1 cellular context compared by ENCODE assay signal in the genomic region with DNA sequence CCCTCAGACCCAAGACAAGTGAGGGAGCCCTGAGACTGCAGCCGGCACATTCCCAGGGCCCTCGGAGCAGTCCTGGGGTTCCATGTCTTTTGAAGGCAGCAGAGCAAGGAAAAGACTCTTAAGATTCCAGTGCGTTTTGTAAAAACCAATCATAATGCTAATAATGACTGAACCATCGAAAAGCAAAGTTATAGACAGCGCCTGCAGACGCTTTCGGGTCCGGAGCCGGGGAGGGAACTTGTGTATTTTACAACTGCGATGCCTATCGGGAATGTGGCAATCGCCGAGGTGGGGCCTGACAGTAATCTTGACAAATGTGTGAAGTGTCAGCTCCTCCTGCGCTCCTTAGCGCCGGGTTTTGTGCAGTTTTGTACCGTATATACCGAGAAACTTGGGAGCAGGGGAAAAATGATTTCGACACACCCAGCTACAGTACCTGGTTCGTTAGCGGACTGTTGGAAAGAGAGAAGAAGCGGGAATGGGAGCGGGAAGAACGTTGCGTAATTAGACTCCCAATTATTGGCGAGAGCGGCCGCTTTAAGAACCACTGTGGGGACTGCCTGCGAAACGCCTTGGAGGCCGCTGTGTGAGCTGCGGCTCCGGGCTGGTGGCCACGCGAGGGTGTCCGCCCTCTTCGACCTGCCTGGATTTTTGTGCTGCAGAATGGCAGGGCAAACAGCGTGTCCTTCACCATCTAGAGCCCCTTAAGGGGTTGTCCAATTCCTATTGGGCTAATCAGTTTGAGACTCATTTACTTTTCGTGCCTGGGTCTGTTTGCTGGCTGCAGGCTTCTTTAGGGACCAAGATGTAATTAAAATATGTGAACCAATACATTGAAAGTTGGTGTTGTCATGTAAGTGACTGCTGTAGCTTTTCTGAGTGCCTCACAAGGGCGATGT.
TF ChIP-seq lines count a peak whose summit lies in the region.

No MANE protein-coding gene starts in this region.

TF ChIP-seq in HepG2, 621 proteins besides CTCF, POLR2A, EP300 and RAD21 (continued from another document and continues in another):
- TF ChIP-seq, protein P1, sequence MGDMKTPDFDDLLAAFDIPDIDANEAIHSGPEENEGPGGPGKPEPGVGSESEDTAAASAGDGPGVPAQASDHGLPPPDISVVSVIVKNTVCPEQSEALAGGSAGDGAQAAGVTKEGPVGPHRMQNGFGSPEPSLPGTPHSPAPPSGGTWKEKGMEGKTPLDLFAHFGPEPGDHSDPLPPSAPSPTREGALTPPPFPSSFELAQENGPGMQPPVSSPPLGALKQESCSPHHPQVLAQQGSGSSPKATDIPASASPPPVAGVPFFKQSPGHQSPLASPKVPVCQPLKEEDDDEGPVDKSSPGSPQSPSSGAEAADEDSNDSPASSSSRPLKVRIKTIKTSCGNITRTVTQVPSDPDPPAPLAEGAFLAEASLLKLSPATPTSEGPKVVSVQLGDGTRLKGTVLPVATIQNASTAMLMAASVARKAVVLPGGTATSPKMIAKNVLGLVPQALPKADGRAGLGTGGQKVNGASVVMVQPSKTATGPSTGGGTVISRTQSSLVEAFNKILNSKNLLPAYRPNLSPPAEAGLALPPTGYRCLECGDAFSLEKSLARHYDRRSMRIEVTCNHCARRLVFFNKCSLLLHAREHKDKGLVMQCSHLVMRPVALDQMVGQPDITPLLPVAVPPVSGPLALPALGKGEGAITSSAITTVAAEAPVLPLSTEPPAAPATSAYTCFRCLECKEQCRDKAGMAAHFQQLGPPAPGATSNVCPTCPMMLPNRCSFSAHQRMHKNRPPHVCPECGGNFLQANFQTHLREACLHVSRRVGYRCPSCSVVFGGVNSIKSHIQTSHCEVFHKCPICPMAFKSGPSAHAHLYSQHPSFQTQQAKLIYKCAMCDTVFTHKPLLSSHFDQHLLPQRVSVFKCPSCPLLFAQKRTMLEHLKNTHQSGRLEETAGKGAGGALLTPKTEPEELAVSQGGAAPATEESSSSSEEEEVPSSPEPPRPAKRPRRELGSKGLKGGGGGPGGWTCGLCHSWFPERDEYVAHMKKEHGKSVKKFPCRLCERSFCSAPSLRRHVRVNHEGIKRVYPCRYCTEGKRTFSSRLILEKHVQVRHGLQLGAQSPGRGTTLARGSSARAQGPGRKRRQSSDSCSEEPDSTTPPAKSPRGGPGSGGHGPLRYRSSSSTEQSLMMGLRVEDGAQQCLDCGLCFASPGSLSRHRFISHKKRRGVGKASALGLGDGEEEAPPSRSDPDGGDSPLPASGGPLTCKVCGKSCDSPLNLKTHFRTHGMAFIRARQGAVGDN (CRISPR knock-in tag; IDR thresholded peaks at IDR 0.05): peak; percentile 74
- TF ChIP-seq NR2C2 (CRISPR knock-in tag; IDR thresholded peaks at IDR 0.05; ENCODE audit: borderline replicate concordance) (no peak; the same call in 1 of the 2 replicates), MZF1 (CRISPR knock-in tag; IDR thresholded peaks at IDR 0.05; ENCODE audit: borderline replicate concordance) (no peak), KDM5A (IDR thresholded peaks at IDR 0.05; ENCODE audit: borderline replicate concordance, low read length) (peak; percentile 55; the same call in 1 of the 2 replicates), POLR2AphosphoS5 (IDR thresholded peaks at IDR 0.05; ENCODE audit: low read depth, low read length) (no peak), DMAP1 (CRISPR knock-in tag; IDR thresholded peaks at IDR 0.05) (peak; percentile 60; the same call in 1 of the 2 replicates), AKAP8 (CRISPR knock-in tag; IDR thresholded peaks at IDR 0.05) (0 out of 2 replicates have a peak, but pooled peaks have one; percentile 39), NFRKB (IDR thresholded peaks at IDR 0.05) (no peak), SP2 (CRISPR knock-in tag; IDR thresholded peaks at IDR 0.05) (0 out of 2 replicates have a peak, but pooled peaks have one; percentile 24), SRY (CRISPR knock-in tag; IDR thresholded peaks at IDR 0.05) (peak; percentile 62; the same call in 1 of the 2 replicates), BRCA1 (CRISPR knock-in tag; IDR thresholded peaks at IDR 0.05) (peak; percentile 23; the same call in 1 of the 2 replicates), NKX3-1 (CRISPR knock-in tag; IDR thresholded peaks at IDR 0.05) (peak; percentile 36; the same call in 1 of the 2 replicates), ERF (CRISPR knock-in tag; IDR thresholded peaks at IDR 0.05) (peak; percentile 18; the same call in 1 of the 2 replicates), ZNF562 (CRISPR knock-in tag; IDR thresholded peaks at IDR 0.05; ENCODE audit: borderline replicate concordance) (no peak), ZSCAN9 (CRISPR knock-in tag; IDR thresholded peaks at IDR 0.05; ENCODE audit: borderline replicate concordance) (peak; percentile 50; the same call in 1 of the 2 replicates)
- TF ChIP-seq, protein P2, sequence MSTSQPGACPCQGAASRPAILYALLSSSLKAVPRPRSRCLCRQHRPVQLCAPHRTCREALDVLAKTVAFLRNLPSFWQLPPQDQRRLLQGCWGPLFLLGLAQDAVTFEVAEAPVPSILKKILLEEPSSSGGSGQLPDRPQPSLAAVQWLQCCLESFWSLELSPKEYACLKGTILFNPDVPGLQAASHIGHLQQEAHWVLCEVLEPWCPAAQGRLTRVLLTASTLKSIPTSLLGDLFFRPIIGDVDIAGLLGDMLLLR (CRISPR knock-in tag; IDR thresholded peaks at IDR 0.05): 0 out of 2 replicates have a peak, but pooled peaks have one; percentile 38
- TF ChIP-seq, protein P3, sequence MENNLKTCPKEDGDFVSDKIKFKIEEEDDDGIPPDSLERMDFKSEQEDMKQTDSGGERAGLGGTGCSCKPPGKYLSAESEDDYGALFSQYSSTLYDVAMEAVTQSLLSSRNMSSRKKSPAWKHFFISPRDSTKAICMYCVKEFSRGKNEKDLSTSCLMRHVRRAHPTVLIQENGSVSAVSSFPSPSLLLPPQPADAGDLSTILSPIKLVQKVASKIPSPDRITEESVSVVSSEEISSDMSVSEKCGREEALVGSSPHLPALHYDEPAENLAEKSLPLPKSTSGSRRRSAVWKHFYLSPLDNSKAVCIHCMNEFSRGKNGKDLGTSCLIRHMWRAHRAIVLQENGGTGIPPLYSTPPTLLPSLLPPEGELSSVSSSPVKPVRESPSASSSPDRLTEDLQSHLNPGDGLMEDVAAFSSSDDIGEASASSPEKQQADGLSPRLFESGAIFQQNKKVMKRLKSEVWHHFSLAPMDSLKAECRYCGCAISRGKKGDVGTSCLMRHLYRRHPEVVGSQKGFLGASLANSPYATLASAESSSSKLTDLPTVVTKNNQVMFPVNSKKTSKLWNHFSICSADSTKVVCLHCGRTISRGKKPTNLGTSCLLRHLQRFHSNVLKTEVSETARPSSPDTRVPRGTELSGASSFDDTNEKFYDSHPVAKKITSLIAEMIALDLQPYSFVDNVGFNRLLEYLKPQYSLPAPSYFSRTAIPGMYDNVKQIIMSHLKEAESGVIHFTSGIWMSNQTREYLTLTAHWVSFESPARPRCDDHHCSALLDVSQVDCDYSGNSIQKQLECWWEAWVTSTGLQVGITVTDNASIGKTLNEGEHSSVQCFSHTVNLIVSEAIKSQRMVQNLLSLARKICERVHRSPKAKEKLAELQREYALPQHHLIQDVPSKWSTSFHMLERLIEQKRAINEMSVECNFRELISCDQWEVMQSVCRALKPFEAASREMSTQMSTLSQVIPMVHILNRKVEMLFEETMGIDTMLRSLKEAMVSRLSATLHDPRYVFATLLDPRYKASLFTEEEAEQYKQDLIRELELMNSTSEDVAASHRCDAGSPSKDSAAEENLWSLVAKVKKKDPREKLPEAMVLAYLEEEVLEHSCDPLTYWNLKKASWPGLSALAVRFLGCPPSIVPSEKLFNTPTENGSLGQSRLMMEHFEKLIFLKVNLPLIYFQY (CRISPR knock-in tag; IDR thresholded peaks at IDR 0.05; ENCODE audit: borderline replicate concordance): 0 out of 2 replicates have a peak, but pooled peaks have one; percentile 25
- TF ChIP-seq, protein P4, sequence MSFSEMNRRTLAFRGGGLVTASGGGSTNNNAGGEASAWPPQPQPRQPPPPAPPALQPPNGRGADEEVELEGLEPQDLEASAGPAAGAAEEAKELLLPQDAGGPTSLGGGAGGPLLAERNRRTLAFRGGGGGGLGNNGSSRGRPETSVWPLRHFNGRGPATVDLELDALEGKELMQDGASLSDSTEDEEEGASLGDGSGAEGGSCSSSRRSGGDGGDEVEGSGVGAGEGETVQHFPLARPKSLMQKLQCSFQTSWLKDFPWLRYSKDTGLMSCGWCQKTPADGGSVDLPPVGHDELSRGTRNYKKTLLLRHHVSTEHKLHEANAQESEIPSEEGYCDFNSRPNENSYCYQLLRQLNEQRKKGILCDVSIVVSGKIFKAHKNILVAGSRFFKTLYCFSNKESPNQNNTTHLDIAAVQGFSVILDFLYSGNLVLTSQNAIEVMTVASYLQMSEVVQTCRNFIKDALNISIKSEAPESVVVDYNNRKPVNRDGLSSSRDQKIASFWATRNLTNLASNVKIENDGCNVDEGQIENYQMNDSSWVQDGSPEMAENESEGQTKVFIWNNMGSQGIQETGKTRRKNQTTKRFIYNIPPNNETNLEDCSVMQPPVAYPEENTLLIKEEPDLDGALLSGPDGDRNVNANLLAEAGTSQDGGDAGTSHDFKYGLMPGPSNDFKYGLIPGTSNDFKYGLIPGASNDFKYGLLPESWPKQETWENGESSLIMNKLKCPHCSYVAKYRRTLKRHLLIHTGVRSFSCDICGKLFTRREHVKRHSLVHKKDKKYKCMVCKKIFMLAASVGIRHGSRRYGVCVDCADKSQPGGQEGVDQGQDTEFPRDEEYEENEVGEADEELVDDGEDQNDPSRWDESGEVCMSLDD (CRISPR knock-in tag; IDR thresholded peaks at IDR 0.05; ENCODE audit: borderline replicate concordance): no peak
- TF ChIP-seq, protein P5, sequence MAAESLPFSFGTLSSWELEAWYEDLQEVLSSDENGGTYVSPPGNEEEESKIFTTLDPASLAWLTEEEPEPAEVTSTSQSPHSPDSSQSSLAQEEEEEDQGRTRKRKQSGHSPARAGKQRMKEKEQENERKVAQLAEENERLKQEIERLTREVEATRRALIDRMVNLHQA (CRISPR knock-in tag; IDR thresholded peaks at IDR 0.05): 0 out of 2 replicates have a peak, but pooled peaks have one; percentile 11
- TF ChIP-seq, protein P6, sequence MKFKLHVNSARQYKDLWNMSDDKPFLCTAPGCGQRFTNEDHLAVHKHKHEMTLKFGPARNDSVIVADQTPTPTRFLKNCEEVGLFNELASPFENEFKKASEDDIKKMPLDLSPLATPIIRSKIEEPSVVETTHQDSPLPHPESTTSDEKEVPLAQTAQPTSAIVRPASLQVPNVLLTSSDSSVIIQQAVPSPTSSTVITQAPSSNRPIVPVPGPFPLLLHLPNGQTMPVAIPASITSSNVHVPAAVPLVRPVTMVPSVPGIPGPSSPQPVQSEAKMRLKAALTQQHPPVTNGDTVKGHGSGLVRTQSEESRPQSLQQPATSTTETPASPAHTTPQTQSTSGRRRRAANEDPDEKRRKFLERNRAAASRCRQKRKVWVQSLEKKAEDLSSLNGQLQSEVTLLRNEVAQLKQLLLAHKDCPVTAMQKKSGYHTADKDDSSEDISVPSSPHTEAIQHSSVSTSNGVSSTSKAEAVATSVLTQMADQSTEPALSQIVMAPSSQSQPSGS (CRISPR knock-in tag; IDR thresholded peaks at IDR 0.05): peak; percentile 47; the same call in 1 of the 2 replicates
- TF ChIP-seq, protein P7, sequence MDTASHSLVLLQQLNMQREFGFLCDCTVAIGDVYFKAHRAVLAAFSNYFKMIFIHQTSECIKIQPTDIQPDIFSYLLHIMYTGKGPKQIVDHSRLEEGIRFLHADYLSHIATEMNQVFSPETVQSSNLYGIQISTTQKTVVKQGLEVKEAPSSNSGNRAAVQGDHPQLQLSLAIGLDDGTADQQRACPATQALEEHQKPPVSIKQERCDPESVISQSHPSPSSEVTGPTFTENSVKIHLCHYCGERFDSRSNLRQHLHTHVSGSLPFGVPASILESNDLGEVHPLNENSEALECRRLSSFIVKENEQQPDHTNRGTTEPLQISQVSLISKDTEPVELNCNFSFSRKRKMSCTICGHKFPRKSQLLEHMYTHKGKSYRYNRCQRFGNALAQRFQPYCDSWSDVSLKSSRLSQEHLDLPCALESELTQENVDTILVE (CRISPR knock-in tag; IDR thresholded peaks at IDR 0.05): peak; percentile 71; the same call in 1 of the 2 replicates
- TF ChIP-seq, protein P8, sequence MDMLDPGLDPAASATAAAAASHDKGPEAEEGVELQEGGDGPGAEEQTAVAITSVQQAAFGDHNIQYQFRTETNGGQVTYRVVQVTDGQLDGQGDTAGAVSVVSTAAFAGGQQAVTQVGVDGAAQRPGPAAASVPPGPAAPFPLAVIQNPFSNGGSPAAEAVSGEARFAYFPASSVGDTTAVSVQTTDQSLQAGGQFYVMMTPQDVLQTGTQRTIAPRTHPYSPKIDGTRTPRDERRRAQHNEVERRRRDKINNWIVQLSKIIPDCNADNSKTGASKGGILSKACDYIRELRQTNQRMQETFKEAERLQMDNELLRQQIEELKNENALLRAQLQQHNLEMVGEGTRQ (IDR thresholded peaks at IDR 0.05; ENCODE audit: low read depth, low read length): no peak
- TF ChIP-seq, protein P8 (CRISPR knock-in tag; IDR thresholded peaks at IDR 0.05; ENCODE audit: borderline replicate concordance): no peak
- TF ChIP-seq, protein P9, sequence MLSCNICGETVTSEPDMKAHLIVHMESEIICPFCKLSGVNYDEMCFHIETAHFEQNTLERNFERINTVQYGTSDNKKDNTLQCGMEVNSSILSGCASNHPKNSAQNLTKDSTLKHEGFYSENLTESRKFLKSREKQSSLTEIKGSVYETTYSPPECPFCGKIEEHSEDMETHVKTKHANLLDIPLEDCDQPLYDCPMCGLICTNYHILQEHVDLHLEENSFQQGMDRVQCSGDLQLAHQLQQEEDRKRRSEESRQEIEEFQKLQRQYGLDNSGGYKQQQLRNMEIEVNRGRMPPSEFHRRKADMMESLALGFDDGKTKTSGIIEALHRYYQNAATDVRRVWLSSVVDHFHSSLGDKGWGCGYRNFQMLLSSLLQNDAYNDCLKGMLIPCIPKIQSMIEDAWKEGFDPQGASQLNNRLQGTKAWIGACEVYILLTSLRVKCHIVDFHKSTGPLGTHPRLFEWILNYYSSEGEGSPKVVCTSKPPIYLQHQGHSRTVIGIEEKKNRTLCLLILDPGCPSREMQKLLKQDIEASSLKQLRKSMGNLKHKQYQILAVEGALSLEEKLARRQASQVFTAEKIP (CRISPR knock-in tag; IDR thresholded peaks at IDR 0.05; ENCODE audit: borderline replicate concordance): 0 out of 2 replicates have a peak, but pooled peaks have one; percentile 73
- TF ChIP-seq, protein P10, sequence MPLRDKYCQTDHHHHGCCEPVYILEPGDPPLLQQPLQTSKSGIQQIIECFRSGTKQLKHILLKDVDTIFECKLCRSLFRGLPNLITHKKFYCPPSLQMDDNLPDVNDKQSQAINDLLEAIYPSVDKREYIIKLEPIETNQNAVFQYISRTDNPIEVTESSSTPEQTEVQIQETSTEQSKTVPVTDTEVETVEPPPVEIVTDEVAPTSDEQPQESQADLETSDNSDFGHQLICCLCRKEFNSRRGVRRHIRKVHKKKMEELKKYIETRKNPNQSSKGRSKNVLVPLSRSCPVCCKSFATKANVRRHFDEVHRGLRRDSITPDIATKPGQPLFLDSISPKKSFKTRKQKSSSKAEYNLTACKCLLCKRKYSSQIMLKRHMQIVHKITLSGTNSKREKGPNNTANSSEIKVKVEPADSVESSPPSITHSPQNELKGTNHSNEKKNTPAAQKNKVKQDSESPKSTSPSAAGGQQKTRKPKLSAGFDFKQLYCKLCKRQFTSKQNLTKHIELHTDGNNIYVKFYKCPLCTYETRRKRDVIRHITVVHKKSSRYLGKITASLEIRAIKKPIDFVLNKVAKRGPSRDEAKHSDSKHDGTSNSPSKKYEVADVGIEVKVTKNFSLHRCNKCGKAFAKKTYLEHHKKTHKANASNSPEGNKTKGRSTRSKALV (CRISPR knock-in tag; IDR thresholded peaks at IDR 0.05): peak; percentile 22
- TF ChIP-seq, protein P11, sequence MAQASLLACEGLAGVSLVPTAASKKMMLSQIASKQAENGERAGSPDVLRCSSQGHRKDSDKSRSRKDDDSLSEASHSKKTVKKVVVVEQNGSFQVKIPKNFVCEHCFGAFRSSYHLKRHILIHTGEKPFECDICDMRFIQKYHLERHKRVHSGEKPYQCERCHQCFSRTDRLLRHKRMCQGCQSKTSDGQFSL (CRISPR knock-in tag; IDR thresholded peaks at IDR 0.05): no peak
